ENCODE assay signal across 16 cellular contexts in genomic region chr14:44403194-44403593, GRCh38.
DNase-seq lines count a peak whose midpoint lies in the region; ATAC-seq and TF ChIP-seq lines count a peak whose summit lies in the region.
"Had no signal": no experiment of that assay in that cellular context is flagged by ENCODE, and none has a peak within 500 bp of the region (broad histone marks: within the 10 kb centered on the region; RNA-seq: fewer than 3 reads in every experiment).

No MANE protein-coding gene starts in this region.

- no peaks in the 10 kb centered on the region for H3K79me2 ChIP-seq in GM23338 (replicated peaks; ENCODE audit: insufficient read depth)
- no peaks in the 10 kb centered on the region for H3K79me2 ChIP-seq in smooth muscle cell (ENCODE audit: low read depth)

- TF ChIP-seq CTCF in GM23338 (conservative IDR thresholded peaks at IDR 0.05; ENCODE audit: low read depth in 2 of 2) (no peak), smooth muscle cell (IDR thresholded peaks at IDR 0.05; ENCODE audit: borderline replicate concordance, insufficient read depth, poor library complexity, severe bottlenecking) (no peak)

- no peak overlapping the region for H3K4me3 Mint-ChIP-seq in GM23338
- H3K4me3 Mint-ChIP-seq: CD4-positive, alpha-beta T cell; H9; IgD-negative memory B cell had no signal

- no peak overlapping the region for H3K27ac Mint-ChIP-seq in GM23338
- H3K27ac Mint-ChIP-seq: CD4-positive, alpha-beta T cell; H9; IgD-negative memory B cell had no signal

- H3K27me3 Mint-ChIP-seq in GM23338 (ENCODE audit: insufficient read depth, low read depth, poor library complexity), result peaks cover 2% of the 10 kb centered on the region
- H3K27me3 Mint-ChIP-seq: CD4-positive, alpha-beta T cell; IgD-negative memory B cell had no signal

- no peaks in the 10 kb centered on the region for H3K4me1 Mint-ChIP-seq in GM23338
- H3K4me1 Mint-ChIP-seq: H9, IgD-negative memory B cell had no signal

- H3K27me3 ChIP-seq in GM23338 (ENCODE audit: insufficient read depth) (no peaks in the 10 kb centered on the region), smooth muscle cell (ENCODE audit: low read depth) (no peaks in the 10 kb centered on the region)

- intact Hi-C loops in posterior vena cava (cut with DNase I), result no loop called here

- H3K4me2 ChIP-seq in GM23338 (no peak overlapping the region), smooth muscle cell (no peak overlapping the region)
- H3K4me2 ChIP-seq: A549 had no signal

- H3K9me3 ChIP-seq in smooth muscle cell (replicated peaks; ENCODE audit: low read depth), result no peaks in the 10 kb centered on the region
- H3K9me3 ChIP-seq: A549, Caco-2 had no signal

- H4K20me1 ChIP-seq in GM23338 (replicated peaks; ENCODE audit: insufficient read depth) (no peaks in the 10 kb centered on the region), smooth muscle cell (ENCODE audit: low read depth) (no peaks in the 10 kb centered on the region)

- H3K4me3 ChIP-seq in GM23338 (no peak overlapping the region), smooth muscle cell (no peak overlapping the region)
- H3K4me3 ChIP-seq: A549 had no signal

- no peaks in the 10 kb centered on the region for H3K36me3 Mint-ChIP-seq in GM23338 (ENCODE audit: low read depth)
- H3K36me3 Mint-ChIP-seq: IgD-negative memory B cell had no signal

- H3K27ac ChIP-seq in GM23338 (ENCODE audit: low read depth) (no peak overlapping the region), smooth muscle cell (ENCODE audit: low read depth) (no peak overlapping the region)
- H3K27ac ChIP-seq: 22Rv1, A549, C4-2B had no signal

- H3K9me3 Mint-ChIP-seq in GM23338, result peaks cover 4% of the 10 kb centered on the region; the same call in 1 of the 3 replicates

- H3F3A ChIP-seq in GM23338 (replicated peaks; ENCODE audit: low read depth) (no peaks in the 10 kb centered on the region), smooth muscle cell (ENCODE audit: low read depth) (peaks cover 5% of the 10 kb centered on the region)

- no peaks in the 10 kb centered on the region for H3K9me2 ChIP-seq in GM23338 (ENCODE audit: insufficient read depth)

- peak; percentile 5 for DNase-seq in DMS 273 (lab: John Stamatoyannopoulos, UW; ENCODE audit: unreplicated experiment)
- DNase-seq in DMS 273 treated with DMSO at 0.1 percent for 48 hours (lab: John Stamatoyannopoulos, UW), result no peak
- no peak for DNase-seq in GM23338 (ENCODE audit: low spot score)
- peak; percentile 36 for DNase-seq in NCI-H69 (lab: John Stamatoyannopoulos, UW)
- DNase-seq in smooth muscle cell (lab: John Stamatoyannopoulos, UW; ENCODE audit: unreplicated experiment), result no peak
- DNase-seq in posterior vena cava (ENCODE audit: low spot score), result no peak
- DNase-seq in stimulated activated CD4-positive, alpha-beta T cell treated with anti-CD3 and anti-CD28 coated beads, Interleukin-12 subunit alpha, Interleukin-12 subunit beta, amount 100 ng/mL, for 4 hours, result no peak
- DNase-seq: AML-193; Caco-2; CD4-positive, alpha-beta T cell; GF-D8; H9 had no signal

- no peak overlapping the region for H3K9ac ChIP-seq in smooth muscle cell (ENCODE audit: low read depth)

- H2AFZ ChIP-seq in GM23338 (peak overlapping the region; percentile 6; the same call in 1 of the 2 replicates), smooth muscle cell (ENCODE audit: low read depth) (peak overlapping the region; percentile 41)

- H3K36me3 ChIP-seq in GM23338 (ENCODE audit: insufficient read depth), result no peaks in the 10 kb centered on the region
- no peaks in the 10 kb centered on the region for H3K36me3 ChIP-seq in smooth muscle cell (ENCODE audit: low read depth)

- 83% methylated on average over 3 of the region's 3 CpGs for WGBS in smooth muscle cell (ENCODE audit: low lambda C conversion rate)

- H3K4me1 ChIP-seq in GM23338 (ENCODE audit: insufficient read depth) (no peaks in the 10 kb centered on the region), smooth muscle cell (ENCODE audit: low read depth) (no peaks in the 10 kb centered on the region)
- H3K4me1 ChIP-seq: A549, Caco-2 had no signal

- no peak for ATAC-seq in GM23338
- ATAC-seq: A549 had no signal

TF ChIP-seq in GM23338, 12 proteins besides CTCF, POLR2A, EP300 and RAD21:
- no peak for TF ChIP-seq ZNF331 (CRISPR knock-in tag; IDR thresholded peaks at IDR 0.05; ENCODE audit: low read depth)
- TF ChIP-seq ETS1 (IDR thresholded peaks at IDR 0.05), result no peak
- TF ChIP-seq EZH2 (IDR thresholded peaks at IDR 0.05; ENCODE audit: low read depth, unreplicated experiment), result no peak

Comparison
In these comparisons a context has a peak if more than half of its experiments do, and no peak if none do; other contexts are left out.
1. DNase-seq: peak in DMS 273 (single experiment) and NCI-H69 (single experiment); none in DMS 273 treated with DMSO at 0.1 percent for 48 hours (single experiment), GM23338 (single experiment), smooth muscle cell (single experiment), posterior vena cava (single experiment) and stimulated activated CD4-positive, alpha-beta T cell treated with anti-CD3 and anti-CD28 coated beads, Interleukin-12 subunit alpha, Interleukin-12 subunit beta, amount 100 ng/mL, for 4 hours (single experiment).